12 cellular contexts compared by ENCODE assay signal in genomic region chr6:151276112-151276745, GRCh38. TPM values are rescaled to one million over a fixed set of nuclear protein-coding genes. Genes with fewer than 3 reads are reported as not detected.
DNase-seq lines count a peak whose midpoint lies in the region; TF ChIP-seq lines count a peak whose summit lies in the region.
"Had no signal": no experiment of that assay in that cellular context is flagged by ENCODE, and none has a peak within 500 bp of the region (broad histone marks: within the 10 kb centered on the region; RNA-seq: fewer than 3 reads in every experiment).

No MANE protein-coding gene starts in this region.

- H3K36me3 ChIP-seq in hepatocyte (replicated peaks; ENCODE audit: insufficient read depth, low read depth), result no peaks in the 10 kb centered on the region
- no peaks in the 10 kb centered on the region for H3K36me3 ChIP-seq in stomach smooth muscle (ENCODE audit: control insufficient read depth in 2 of 2, insufficient read depth in 2 of 2, low read length in 2 of 2)
- no peaks in the 10 kb centered on the region for H3K36me3 ChIP-seq in MM.1S (replicated peaks; ENCODE audit: insufficient read depth, low read length)
- no peaks in the 10 kb centered on the region for H3K36me3 ChIP-seq in effector memory CD4-positive, alpha-beta T cell (ENCODE audit: control insufficient read depth, insufficient read depth, low read length)

- no peak overlapping the region for H3K4me3 ChIP-seq in hepatocyte
- peak overlapping the region in 1 of 2 donors; percentile 10 for H3K4me3 ChIP-seq in stomach smooth muscle (ENCODE audit: low read length in 2 of 2)
- no peak overlapping the region for H3K4me3 ChIP-seq in MM.1S (ENCODE audit: low read length)
- no peak overlapping the region for H3K4me3 ChIP-seq in effector memory CD4-positive, alpha-beta T cell (ENCODE audit: insufficient read depth, low read depth, low read length, poor library complexity, severe bottlenecking)

- H3K9ac ChIP-seq in stomach smooth muscle (ENCODE audit: low read length in 2 of 2) (no peak overlapping the region), MM.1S (ENCODE audit: low read length) (no peak overlapping the region)

- H3K79me2 ChIP-seq in hepatocyte (no peaks in the 10 kb centered on the region), MM.1S (ENCODE audit: low read length) (no peaks in the 10 kb centered on the region)

- H3K9me3 ChIP-seq in hepatocyte (ENCODE audit: low read depth) (no peaks in the 10 kb centered on the region), stomach smooth muscle (ENCODE audit: control insufficient read depth in 2 of 2, low read length in 2 of 2) (no peaks in the 10 kb centered on the region), MM.1S (replicated peaks; ENCODE audit: insufficient read depth, low read length) (no peaks in the 10 kb centered on the region)
- no peaks in the 10 kb centered on the region for H3K9me3 ChIP-seq in effector memory CD4-positive, alpha-beta T cell (ENCODE audit: control insufficient read depth, low read length)

- no peak overlapping the region for H2AFZ ChIP-seq in hepatocyte
- H2AFZ ChIP-seq in MM.1S (ENCODE audit: low read length), result no peak overlapping the region

- no peaks in the 10 kb centered on the region for H3F3A ChIP-seq in MM.1S (ENCODE audit: insufficient read depth, low read length)

- CTCF ChIA-PET in HEK293T (lab: Yijun Ruan, JAX), result no interaction called here

- H3K9me2 ChIP-seq in hepatocyte (replicated peaks; ENCODE audit: insufficient read depth) (no peaks in the 10 kb centered on the region), MM.1S (replicated peaks; ENCODE audit: insufficient read depth, low read length) (no peaks in the 10 kb centered on the region)

- no peak for DNase-seq in HEK293T (ENCODE audit: extremely low spot score)
- DNase-seq in cerebellum (ENCODE audit: low spot score), result peak; percentile 28
- peak; percentile 30 for DNase-seq in hepatocyte (ENCODE audit: low spot score)
- no peak for DNase-seq in SIG-M5 (lab: John Stamatoyannopoulos, UW)
- no peak for DNase-seq in MM.1S
- DNase-seq in effector memory CD4-positive, alpha-beta T cell, result no peak
- DNase-seq: activated CD8-positive, alpha-beta memory T cell treated with anti-CD3 and anti-CD28 coated beads, Interleukin-2, amount 10 ng/mL, durations not matched to agents 7 days and 5 days; GDM1; NCI-H2081; stimulated activated CD4-positive, alpha-beta T cell treated with anti-CD3 and anti-CD28 coated beads, Interleukin-12 subunit alpha, Interleukin-12 subunit beta, amount 100 ng/mL, for 4 hours; SW 1271 had no signal

- no peak for TF ChIP-seq CTCF in hepatocyte (IDR thresholded peaks at IDR 0.05; ENCODE audit: poor library complexity)
- no peak for TF ChIP-seq CTCF in MM.1S (IDR thresholded peaks at IDR 0.05; ENCODE audit: low read length)

- H3K27ac ChIP-seq in hepatocyte (no peak overlapping the region), stomach smooth muscle (ENCODE audit: low read length) (peak overlapping the region; percentile 1), MM.1S (ENCODE audit: low read length) (no peak overlapping the region)
- no peak overlapping the region for H3K27ac ChIP-seq in effector memory CD4-positive, alpha-beta T cell (ENCODE audit: insufficient read depth, low read length, poor library complexity, severe bottlenecking)

- H3K4me2 ChIP-seq in hepatocyte, result no peak overlapping the region
- no peak overlapping the region for H3K4me2 ChIP-seq in MM.1S (ENCODE audit: low read depth, low read length)

- no peaks in the 10 kb centered on the region for H4K20me1 ChIP-seq in hepatocyte (ENCODE audit: insufficient read depth, poor library complexity, severe bottlenecking)
- no peaks in the 10 kb centered on the region for H4K20me1 ChIP-seq in MM.1S (ENCODE audit: insufficient read depth, low read length)

- H3K27me3 ChIP-seq in hepatocyte (no peaks in the 10 kb centered on the region), stomach smooth muscle (ENCODE audit: control insufficient read depth in 1 of 2, insufficient read depth in 2 of 2, low read length in 2 of 2) (no peaks in the 10 kb centered on the region), MM.1S (replicated peaks; ENCODE audit: insufficient read depth, low read length) (no peaks in the 10 kb centered on the region)
- no peaks in the 10 kb centered on the region for H3K27me3 ChIP-seq in effector memory CD4-positive, alpha-beta T cell (replicated peaks; ENCODE audit: control insufficient read depth, insufficient read depth, low read length, poor library complexity, severe bottlenecking)

- 51% methylated on average over 4 of the region's 4 CpGs for WGBS in hepatocyte (ENCODE audit: low lambda C conversion rate, missing lambda C conversion rate)

- H3K4me1 ChIP-seq in hepatocyte (ENCODE audit: insufficient read depth) (no peaks in the 10 kb centered on the region), stomach smooth muscle (ENCODE audit: control insufficient read depth, insufficient read depth, low read length) (peaks cover 6% of the 10 kb centered on the region), MM.1S (ENCODE audit: low read length) (no peaks in the 10 kb centered on the region)
- H3K4me1 ChIP-seq in effector memory CD4-positive, alpha-beta T cell (ENCODE audit: control insufficient read depth, insufficient read depth, low read length, poor library complexity, severe bottlenecking), result no peaks in the 10 kb centered on the region

- POLR2A ChIA-PET in HEK293T (lab: Yijun Ruan, JAX), result interaction anchor here (1.1 kb wide), 1 partner anchor 15 kb away, joined by 3 read pairs; no protein-coding TSS in a partner anchor

TF ChIP-seq in HEK293T, 16 proteins besides CTCF, POLR2A, EP300 and RAD21:
- TF ChIP-seq PKNOX1 (IDR thresholded peaks at IDR 0.05), result peak; percentile 72
- TF ChIP-seq HDGF (IDR thresholded peaks at IDR 0.05; ENCODE audit: borderline replicate concordance), result no peak

RNA-seq across cellular contexts. Expression of gene AKAP12, which starts 36.5 kb away (rescaled TPM):
- total RNA-seq in cerebellum (51.3 TPM), hepatocyte (32.1 and 34.8 TPM in 2 replicates)
- polyA plus RNA-seq in hepatocyte, result 46.2 and 57.4 TPM in 2 replicates

Comparison
In these comparisons a context has a peak if more than half of its experiments do, and no peak if none do; other contexts are left out.
1. DNase-seq: peak in cerebellum (single experiment) and hepatocyte (single experiment); none in HEK293T (single experiment), SIG-M5 (single experiment), MM.1S (single experiment) and effector memory CD4-positive, alpha-beta T cell (0 of 3).